ENCODE assay signal across 8 cellular contexts in genomic region chr6:43120938-43121913, GRCh38. TPM values are rescaled to one million over a fixed set of nuclear protein-coding genes. Genes with fewer than 3 reads are reported as not detected.
DNase-seq lines count a peak whose midpoint lies in the region; ATAC-seq and TF ChIP-seq lines count a peak whose summit lies in the region.

No MANE protein-coding gene starts in this region.

- no peaks in the 10 kb centered on the region for H3K36me3 ChIP-seq in heart right ventricle

- no peak overlapping the region for H3K4me3 ChIP-seq in heart right ventricle
- H3K4me3 ChIP-seq in skin epidermis, result no peak overlapping the region

- no peaks in the 10 kb centered on the region for H3K27me3 Mint-ChIP-seq in WTC11 (ENCODE audit: low read depth)

- H3K27me3 ChIP-seq in heart right ventricle, result no peaks in the 10 kb centered on the region

- H3K27ac Mint-ChIP-seq in WTC11, result peak overlapping the region; percentile 63

- DNase-seq in GOT3 (lab: John Stamatoyannopoulos, UW), result peak; percentile 81
- no peak for DNase-seq in WTC11 (ENCODE audit: low spot score)
- DNase-seq in heart right ventricle, result peak; percentile 32 to 53
- no peak for DNase-seq in NCI-H2107 (lab: John Stamatoyannopoulos, UW)
- no peak for DNase-seq in NCI-H2107 treated with DMSO at 0.1 percent for 48 hours (lab: John Stamatoyannopoulos, UW; ENCODE audit: unreplicated experiment)
- no peak for DNase-seq in SW 1271 (lab: John Stamatoyannopoulos, UW)

- ATAC-seq in WTC11 (peak; percentile 38), heart right ventricle (peak in 7 of 8 donors; percentile 50 to 82 (median 61)), GM21786 (IDR thresholded peaks at IDR 0.05; ENCODE audit: unreplicated experiment) (no peak)

- intact Hi-C loops in heart right ventricle (cut with DNase I), result no loop called here

- peaks cover 40% of the 10 kb centered on the region for H3K4me1 Mint-ChIP-seq in WTC11

- CTCF ChIA-PET in WTC11 (lab: Charles Lee), result interaction anchor here (0.6 to 2.2 kb wide), 3 partner anchors 9 to 45 kb away, joined by 3 to 10 read pairs (median 5); no protein-coding TSS in a partner anchor

- TF ChIP-seq CTCF in WTC11 (IDR thresholded peaks at IDR 0.05) (no peak), heart right ventricle (IDR thresholded peaks at IDR 0.05) (no peak)

- H3K9me3 Mint-ChIP-seq in WTC11, result no peaks in the 10 kb centered on the region

- H3K4me1 ChIP-seq in heart right ventricle, result peaks cover 0 to 40% (median 17%) of the 10 kb centered on the region in 9 donors

- POLR2A ChIA-PET in WTC11 (lab: Charles Lee), result interaction anchor here (0.6 kb wide), 1 partner anchor 42 kb away, joined by 4 read pairs; no protein-coding TSS in a partner anchor

- H3K27ac ChIP-seq in heart right ventricle, result peak overlapping the region in 6 of 10 donors; percentile 9 to 50 (median 41)
- peak overlapping the region in 20 of 21 experiments; percentile 19 to 89 (median 65) for H3K27ac ChIP-seq in skin epidermis

- H3K36me3 Mint-ChIP-seq in WTC11, result no peaks in the 10 kb centered on the region

- H3K4me3 Mint-ChIP-seq in WTC11, result no peak overlapping the region

- 55 to 62% methylated on average over 9 of the region's 9 CpGs for WGBS in heart right ventricle, 2 donors

- no peaks in the 10 kb centered on the region for H3K9me3 ChIP-seq in heart right ventricle

TF ChIP-seq in WTC11, 78 proteins besides CTCF, POLR2A, EP300 and RAD21:
- no peak for TF ChIP-seq ZNF425 (CRISPR knock-in tag; conservative IDR thresholded peaks at IDR 0.05)
- no peak for TF ChIP-seq TCF7 (CRISPR knock-in tag; IDR thresholded peaks at IDR 0.05; ENCODE audit: low read depth)
- no peak for TF ChIP-seq SOX15 (CRISPR knock-in tag; IDR thresholded peaks at IDR 0.05)
- TF ChIP-seq STAT6 (CRISPR knock-in tag; conservative IDR thresholded peaks at IDR 0.05; ENCODE audit: low read depth), result no peak
- no peak for TF ChIP-seq ETV6 (CRISPR knock-in tag; IDR thresholded peaks at IDR 0.05)
TF ChIP-seq in WTC11: peak in this region for 0.

RNA-seq across cellular contexts. Expression of gene PTK7, which starts 45.1 kb away (rescaled TPM):
- total RNA-seq in WTC11 (2021), result 151 to 165 TPM (median 160 TPM) in 3 replicates
- total RNA-seq in heart right ventricle, result 1 to 10 TPM; 1.0 to 5.9 (median 2.2) TPM
- 1 to 10 TPM in 1 of 2 donors, under 1 TPM in 1; 0.80 to 6.3 TPM for polyA plus RNA-seq in heart right ventricle

RNA-seq across cellular contexts. Expression of gene SRF, which starts 49.8 kb away (rescaled TPM):
- total RNA-seq in WTC11 (2021), result 43.9 to 46.2 TPM (median 45.3 TPM) in 3 replicates
- 10 to 100 TPM; 52.0 to 94.3 (median 70.1) TPM for total RNA-seq in heart right ventricle
- polyA plus RNA-seq in heart right ventricle, result 10 to 100 TPM; 30.5 to 54.6 TPM

Comparison
In these comparisons a context has a peak if more than half of its experiments do, and no peak if none do; other contexts are left out.
1. DNase-seq: peak in GOT3 (single experiment) and heart right ventricle (2 of 2); none in WTC11 (single experiment), NCI-H2107 (single experiment), NCI-H2107 treated with DMSO at 0.1 percent for 48 hours (single experiment) and SW 1271 (0 of 2).
2. RNA of gene PTK7, which starts 45.1 kb away (total RNA-seq): 151 to 165 TPM in WTC11; 1.0 to 5.9 TPM in heart right ventricle; every median in the first group is over 10 times any median in the second.